Comparison of ENCODE assay signal across 14 cellular contexts in genomic region chr11:88813233-88813915, GRCh38.
DNase-seq lines count a peak whose midpoint lies in the region; ATAC-seq and TF ChIP-seq lines count a peak whose summit lies in the region.
"Had no signal": no experiment of that assay in that cellular context is flagged by ENCODE, and none has a peak within 500 bp of the region (broad histone marks: within the 10 kb centered on the region; RNA-seq: fewer than 3 reads in every experiment).

No MANE protein-coding gene starts in this region.

- H3K4me1 Mint-ChIP-seq in T-helper 2 cell treated with Interferon-gamma antibody and Interleukin-4, amounts not matched to agents 5 μg/mL and 100 μg/mL, for 36 hours (ENCODE audit: low read depth): peaks cover 2% of the 10 kb centered on the region
- H3K4me1 Mint-ChIP-seq: activated B cell treated with CpG ODN at 0.5 μM for 24 hours had no signal

- DNase-seq in GM13977 (ENCODE audit: low spot score) (peak; percentile 36), pons (ENCODE audit: low spot score) (no peak), NCI-H1105 (lab: John Stamatoyannopoulos, UW) (no peak), NCI-H1694 treated with DMSO at 0.1 percent for 48 hours (lab: John Stamatoyannopoulos, UW) (no peak)
- DNase-seq in T-helper 2 cell treated with Interferon-gamma antibody and Interleukin-4, amounts not matched to agents 5 μg/mL and 100 μg/mL, for 36 hours (ENCODE audit: low spot score): no peak
- DNase-seq: activated B cell treated with CpG ODN at 0.5 μM for 24 hours; endodermal cell; hypothalamus; NCI-H2081 treated with DMSO at 0.1 percent for 48 hours; RPMI8226; stimulated activated CD8-positive, alpha-beta memory T cell treated with anti-CD3 and anti-CD28 coated beads, Interleukin-4, amount 100 ng/mL, for 48 hours had no signal

- peak; percentile 78 for ATAC-seq in GM19324 (IDR thresholded peaks at IDR 0.05; ENCODE audit: low FRiP score, unreplicated experiment)
- peak; percentile 80 for ATAC-seq in HG02623 (IDR thresholded peaks at IDR 0.05; ENCODE audit: unreplicated experiment)
- ATAC-seq in HG03439 (IDR thresholded peaks at IDR 0.05; ENCODE audit: unreplicated experiment): peak; percentile 66

- no peaks in the 10 kb centered on the region for H3K36me3 Mint-ChIP-seq in T-helper 2 cell treated with Interferon-gamma antibody and Interleukin-4, amounts not matched to agents 5 μg/mL and 100 μg/mL, for 36 hours (ENCODE audit: low read depth)

- no peak for TF ChIP-seq CTCF in GM13977 (IDR thresholded peaks at IDR 0.05; ENCODE audit: extremely low read depth, insufficient read depth, missing control alignments)

- H3K27ac Mint-ChIP-seq in T-helper 2 cell treated with Interferon-gamma antibody and Interleukin-4, amounts not matched to agents 5 μg/mL and 100 μg/mL, for 36 hours: no peak overlapping the region
- H3K27ac Mint-ChIP-seq: activated B cell treated with CpG ODN at 0.5 μM for 24 hours, endodermal cell had no signal

- peaks cover 13% of the 10 kb centered on the region for H3K27me3 Mint-ChIP-seq in T-helper 2 cell treated with Interferon-gamma antibody and Interleukin-4, amounts not matched to agents 5 μg/mL and 100 μg/mL, for 36 hours (ENCODE audit: low read depth)
- H3K27me3 Mint-ChIP-seq: activated B cell treated with CpG ODN at 0.5 μM for 24 hours had no signal

- H3K4me3 Mint-ChIP-seq in T-helper 2 cell treated with Interferon-gamma antibody and Interleukin-4, amounts not matched to agents 5 μg/mL and 100 μg/mL, for 36 hours: no peak overlapping the region
- H3K4me3 Mint-ChIP-seq: activated B cell treated with CpG ODN at 0.5 μM for 24 hours, endodermal cell had no signal

- in situ Hi-C loops in GM13977 (cut with MboI; ENCODE audit: low pct_unique_long_range_greater_than_20kb, low sequenced_read_pairs, unreplicated experiment): no loop called here

- H3K9me3 Mint-ChIP-seq in T-helper 2 cell treated with Interferon-gamma antibody and Interleukin-4, amounts not matched to agents 5 μg/mL and 100 μg/mL, for 36 hours: no peaks in the 10 kb centered on the region
- H3K9me3 Mint-ChIP-seq: endodermal cell had no signal
